In the genomic region with DNA sequence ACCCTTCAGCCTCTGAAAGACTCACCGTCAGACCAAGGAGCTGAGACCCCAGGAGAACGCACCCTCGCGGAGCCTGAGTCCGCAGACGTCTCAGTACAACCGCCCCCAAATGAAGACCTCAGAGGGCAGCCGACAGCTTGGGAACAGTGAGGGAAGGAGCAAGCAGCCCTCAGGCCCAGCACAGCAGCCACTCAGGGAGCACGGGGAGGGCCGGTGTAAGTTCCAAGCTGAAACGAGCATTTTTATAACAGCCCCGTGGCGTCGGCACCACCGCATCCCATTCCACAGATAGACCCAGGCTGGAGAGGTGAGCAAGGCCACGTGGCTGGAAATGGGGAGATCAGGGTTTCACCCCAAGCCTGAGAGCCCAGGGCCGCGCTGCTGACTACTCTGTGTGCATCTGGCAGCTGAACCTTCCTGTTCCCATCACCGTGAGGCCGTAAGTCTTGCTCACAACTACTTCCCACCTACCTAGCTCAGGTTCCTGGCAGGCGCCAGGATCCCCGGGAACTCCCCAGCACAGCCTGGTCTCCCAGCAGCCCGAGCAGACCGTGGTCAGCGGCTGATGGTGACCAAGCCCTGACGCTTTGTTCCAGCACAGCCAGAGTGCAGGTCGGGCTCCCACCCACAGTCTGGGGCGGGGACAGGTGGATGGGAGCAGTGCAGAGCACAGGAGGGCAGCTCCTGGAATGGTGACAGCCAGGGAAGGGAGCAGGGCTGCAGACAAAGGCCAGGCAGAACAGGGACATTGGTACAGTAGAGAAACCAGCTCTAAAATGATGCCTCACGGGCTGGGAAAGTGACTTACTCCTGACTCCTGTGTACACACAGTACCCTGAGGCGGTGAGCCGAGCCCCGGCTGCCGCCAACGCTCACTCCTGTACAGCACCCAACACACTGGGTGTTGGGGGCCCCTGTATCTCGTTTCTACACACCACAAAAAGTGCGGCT, we compare ENCODE assay signal across 2 cellular contexts.
TF ChIP-seq lines count a peak whose summit lies in the region.

No MANE protein-coding gene starts in this region.

TF ChIP-seq in GM23338, 12 proteins besides CTCF, POLR2A, EP300 and RAD21 (continues in another document):
- TF ChIP-seq POLR2AphosphoS5 (IDR thresholded peaks at IDR 0.05; ENCODE audit: low read depth) (no peak), ZNF114 (CRISPR knock-in tag; IDR thresholded peaks at IDR 0.05) (no peak), EZH2 (IDR thresholded peaks at IDR 0.05; ENCODE audit: low read depth, unreplicated experiment) (no peak), JUNB (IDR thresholded peaks at IDR 0.05; ENCODE audit: unreplicated experiment) (no peak), EZH2phosphoT487 (IDR thresholded peaks at IDR 0.05; ENCODE audit: unreplicated experiment) (no peak), ZNF331 (CRISPR knock-in tag; IDR thresholded peaks at IDR 0.05; ENCODE audit: low read depth) (no peak), CREB1 (CRISPR knock-in tag; IDR thresholded peaks at IDR 0.05; ENCODE audit: low read depth) (no peak), NANOG (IDR thresholded peaks at IDR 0.05; ENCODE audit: borderline replicate concordance) (no peak)
- TF ChIP-seq, protein P1, sequence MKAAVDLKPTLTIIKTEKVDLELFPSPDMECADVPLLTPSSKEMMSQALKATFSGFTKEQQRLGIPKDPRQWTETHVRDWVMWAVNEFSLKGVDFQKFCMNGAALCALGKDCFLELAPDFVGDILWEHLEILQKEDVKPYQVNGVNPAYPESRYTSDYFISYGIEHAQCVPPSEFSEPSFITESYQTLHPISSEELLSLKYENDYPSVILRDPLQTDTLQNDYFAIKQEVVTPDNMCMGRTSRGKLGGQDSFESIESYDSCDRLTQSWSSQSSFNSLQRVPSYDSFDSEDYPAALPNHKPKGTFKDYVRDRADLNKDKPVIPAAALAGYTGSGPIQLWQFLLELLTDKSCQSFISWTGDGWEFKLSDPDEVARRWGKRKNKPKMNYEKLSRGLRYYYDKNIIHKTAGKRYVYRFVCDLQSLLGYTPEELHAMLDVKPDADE (IDR thresholded peaks at IDR 0.05), result no peak
- TF ChIP-seq, protein P2, sequence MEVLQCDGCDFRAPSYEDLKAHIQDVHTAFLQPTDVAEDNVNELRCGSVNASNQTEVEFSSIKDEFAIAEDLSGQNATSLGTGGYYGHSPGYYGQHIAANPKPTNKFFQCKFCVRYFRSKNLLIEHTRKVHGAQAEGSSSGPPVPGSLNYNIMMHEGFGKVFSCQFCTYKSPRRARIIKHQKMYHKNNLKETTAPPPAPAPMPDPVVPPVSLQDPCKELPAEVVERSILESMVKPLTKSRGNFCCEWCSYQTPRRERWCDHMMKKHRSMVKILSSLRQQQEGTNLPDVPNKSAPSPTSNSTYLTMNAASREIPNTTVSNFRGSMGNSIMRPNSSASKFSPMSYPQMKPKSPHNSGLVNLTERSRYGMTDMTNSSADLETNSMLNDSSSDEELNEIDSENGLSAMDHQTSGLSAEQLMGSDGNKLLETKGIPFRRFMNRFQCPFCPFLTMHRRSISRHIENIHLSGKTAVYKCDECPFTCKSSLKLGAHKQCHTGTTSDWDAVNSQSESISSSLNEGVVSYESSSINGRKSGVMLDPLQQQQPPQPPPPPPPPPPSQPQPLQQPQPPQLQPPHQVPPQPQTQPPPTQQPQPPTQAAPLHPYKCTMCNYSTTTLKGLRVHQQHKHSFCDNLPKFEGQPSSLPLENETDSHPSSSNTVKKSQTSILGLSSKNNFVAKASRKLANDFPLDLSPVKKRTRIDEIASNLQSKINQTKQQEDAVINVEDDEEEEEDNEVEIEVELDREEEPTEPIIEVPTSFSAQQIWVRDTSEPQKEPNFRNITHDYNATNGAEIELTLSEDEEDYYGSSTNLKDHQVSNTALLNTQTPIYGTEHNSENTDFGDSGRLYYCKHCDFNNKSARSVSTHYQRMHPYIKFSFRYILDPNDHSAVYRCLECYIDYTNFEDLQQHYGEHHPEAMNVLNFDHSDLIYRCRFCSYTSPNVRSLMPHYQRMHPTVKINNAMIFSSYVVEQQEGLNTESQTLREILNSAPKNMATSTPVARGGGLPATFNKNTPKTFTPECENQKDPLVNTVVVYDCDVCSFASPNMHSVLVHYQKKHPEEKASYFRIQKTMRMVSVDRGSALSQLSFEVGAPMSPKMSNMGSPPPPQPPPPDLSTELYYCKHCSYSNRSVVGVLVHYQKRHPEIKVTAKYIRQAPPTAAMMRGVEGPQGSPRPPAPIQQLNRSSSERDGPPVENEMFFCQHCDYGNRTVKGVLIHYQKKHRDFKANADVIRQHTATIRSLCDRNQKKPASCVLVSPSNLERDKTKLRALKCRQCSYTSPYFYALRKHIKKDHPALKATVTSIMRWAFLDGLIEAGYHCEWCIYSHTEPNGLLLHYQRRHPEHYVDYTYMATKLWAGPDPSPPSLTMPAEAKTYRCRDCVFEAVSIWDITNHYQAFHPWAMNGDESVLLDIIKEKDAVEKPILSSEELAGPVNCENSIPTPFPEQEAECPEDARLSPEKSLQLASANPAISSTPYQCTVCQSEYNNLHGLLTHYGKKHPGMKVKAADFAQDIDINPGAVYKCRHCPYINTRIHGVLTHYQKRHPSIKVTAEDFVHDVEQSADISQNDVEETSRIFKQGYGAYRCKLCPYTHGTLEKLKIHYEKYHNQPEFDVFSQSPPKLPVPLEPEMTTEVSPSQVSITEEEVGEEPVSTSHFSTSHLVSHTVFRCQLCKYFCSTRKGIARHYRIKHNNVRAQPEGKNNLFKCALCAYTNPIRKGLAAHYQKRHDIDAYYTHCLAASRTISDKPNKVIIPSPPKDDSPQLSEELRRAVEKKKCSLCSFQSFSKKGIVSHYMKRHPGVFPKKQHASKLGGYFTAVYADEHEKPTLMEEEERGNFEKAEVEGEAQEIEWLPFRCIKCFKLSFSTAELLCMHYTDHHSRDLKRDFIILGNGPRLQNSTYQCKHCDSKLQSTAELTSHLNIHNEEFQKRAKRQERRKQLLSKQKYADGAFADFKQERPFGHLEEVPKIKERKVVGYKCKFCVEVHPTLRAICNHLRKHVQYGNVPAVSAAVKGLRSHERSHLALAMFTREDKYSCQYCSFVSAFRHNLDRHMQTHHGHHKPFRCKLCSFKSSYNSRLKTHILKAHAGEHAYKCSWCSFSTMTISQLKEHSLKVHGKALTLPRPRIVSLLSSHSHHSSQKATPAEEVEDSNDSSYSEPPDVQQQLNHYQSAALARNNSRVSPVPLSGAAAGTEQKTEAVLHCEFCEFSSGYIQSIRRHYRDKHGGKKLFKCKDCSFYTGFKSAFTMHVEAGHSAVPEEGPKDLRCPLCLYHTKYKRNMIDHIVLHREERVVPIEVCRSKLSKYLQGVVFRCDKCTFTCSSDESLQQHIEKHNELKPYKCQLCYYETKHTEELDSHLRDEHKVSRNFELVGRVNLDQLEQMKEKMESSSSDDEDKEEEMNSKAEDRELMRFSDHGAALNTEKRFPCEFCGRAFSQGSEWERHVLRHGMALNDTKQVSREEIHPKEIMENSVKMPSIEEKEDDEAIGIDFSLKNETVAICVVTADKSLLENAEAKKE (CRISPR knock-in tag; IDR thresholded peaks at IDR 0.05), result no peak

TF ChIP-seq in H1, 55 proteins besides CTCF, POLR2A, EP300 and RAD21:
- TF ChIP-seq CREB1 (IDR thresholded peaks at IDR 0.05), result no peak
- no peak for TF ChIP-seq NANOG (IDR thresholded peaks at IDR 0.05; ENCODE audit: insufficient read depth, low read depth, low read length, poor library complexity, severe bottlenecking)
- TF ChIP-seq, protein P3, sequence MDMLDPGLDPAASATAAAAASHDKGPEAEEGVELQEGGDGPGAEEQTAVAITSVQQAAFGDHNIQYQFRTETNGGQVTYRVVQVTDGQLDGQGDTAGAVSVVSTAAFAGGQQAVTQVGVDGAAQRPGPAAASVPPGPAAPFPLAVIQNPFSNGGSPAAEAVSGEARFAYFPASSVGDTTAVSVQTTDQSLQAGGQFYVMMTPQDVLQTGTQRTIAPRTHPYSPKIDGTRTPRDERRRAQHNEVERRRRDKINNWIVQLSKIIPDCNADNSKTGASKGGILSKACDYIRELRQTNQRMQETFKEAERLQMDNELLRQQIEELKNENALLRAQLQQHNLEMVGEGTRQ (IDR thresholded peaks at IDR 0.05; ENCODE audit: low read length), result no peak
- TF ChIP-seq KDM1A (IDR thresholded peaks at IDR 0.05; ENCODE audit: borderline replicate concordance, low read length), result no peak
- TF ChIP-seq CHD1 (IDR thresholded peaks at IDR 0.05; ENCODE audit: low read depth, low read length), result no peak
- TF ChIP-seq SIN3A (conservative IDR thresholded peaks at IDR 0.05 in 1 of 2, IDR thresholded peaks at IDR 0.05 in 1 of 2; ENCODE audit: low read depth in 1 of 2, low read length in 2 of 2), result no peak
- TF ChIP-seq, protein P4, sequence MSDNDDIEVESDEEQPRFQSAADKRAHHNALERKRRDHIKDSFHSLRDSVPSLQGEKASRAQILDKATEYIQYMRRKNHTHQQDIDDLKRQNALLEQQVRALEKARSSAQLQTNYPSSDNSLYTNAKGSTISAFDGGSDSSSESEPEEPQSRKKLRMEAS (IDR thresholded peaks at IDR 0.05), result no peak
- TF ChIP-seq RXRA (IDR thresholded peaks at IDR 0.05; ENCODE audit: insufficient read depth, low read depth, low read length), result no peak
- TF ChIP-seq CBX5 (IDR thresholded peaks at IDR 0.05; ENCODE audit: low read depth, low read length), result no peak
- TF ChIP-seq SP1 (IDR thresholded peaks at IDR 0.05; ENCODE audit: low read depth, low read length), result no peak
- TF ChIP-seq BRCA1 (IDR thresholded peaks at IDR 0.05; ENCODE audit: low read depth, low read length), result no peak
- no peak for TF ChIP-seq MAFK (IDR thresholded peaks at IDR 0.05; ENCODE audit: low read depth, low read length)
- no peak for TF ChIP-seq KDM4A (IDR thresholded peaks at IDR 0.05; ENCODE audit: low read depth, low read length, severe bottlenecking)
- no peak for TF ChIP-seq RFX5 (IDR thresholded peaks at IDR 0.05; ENCODE audit: borderline replicate concordance, low read depth, low read length)
- TF ChIP-seq, protein P5, sequence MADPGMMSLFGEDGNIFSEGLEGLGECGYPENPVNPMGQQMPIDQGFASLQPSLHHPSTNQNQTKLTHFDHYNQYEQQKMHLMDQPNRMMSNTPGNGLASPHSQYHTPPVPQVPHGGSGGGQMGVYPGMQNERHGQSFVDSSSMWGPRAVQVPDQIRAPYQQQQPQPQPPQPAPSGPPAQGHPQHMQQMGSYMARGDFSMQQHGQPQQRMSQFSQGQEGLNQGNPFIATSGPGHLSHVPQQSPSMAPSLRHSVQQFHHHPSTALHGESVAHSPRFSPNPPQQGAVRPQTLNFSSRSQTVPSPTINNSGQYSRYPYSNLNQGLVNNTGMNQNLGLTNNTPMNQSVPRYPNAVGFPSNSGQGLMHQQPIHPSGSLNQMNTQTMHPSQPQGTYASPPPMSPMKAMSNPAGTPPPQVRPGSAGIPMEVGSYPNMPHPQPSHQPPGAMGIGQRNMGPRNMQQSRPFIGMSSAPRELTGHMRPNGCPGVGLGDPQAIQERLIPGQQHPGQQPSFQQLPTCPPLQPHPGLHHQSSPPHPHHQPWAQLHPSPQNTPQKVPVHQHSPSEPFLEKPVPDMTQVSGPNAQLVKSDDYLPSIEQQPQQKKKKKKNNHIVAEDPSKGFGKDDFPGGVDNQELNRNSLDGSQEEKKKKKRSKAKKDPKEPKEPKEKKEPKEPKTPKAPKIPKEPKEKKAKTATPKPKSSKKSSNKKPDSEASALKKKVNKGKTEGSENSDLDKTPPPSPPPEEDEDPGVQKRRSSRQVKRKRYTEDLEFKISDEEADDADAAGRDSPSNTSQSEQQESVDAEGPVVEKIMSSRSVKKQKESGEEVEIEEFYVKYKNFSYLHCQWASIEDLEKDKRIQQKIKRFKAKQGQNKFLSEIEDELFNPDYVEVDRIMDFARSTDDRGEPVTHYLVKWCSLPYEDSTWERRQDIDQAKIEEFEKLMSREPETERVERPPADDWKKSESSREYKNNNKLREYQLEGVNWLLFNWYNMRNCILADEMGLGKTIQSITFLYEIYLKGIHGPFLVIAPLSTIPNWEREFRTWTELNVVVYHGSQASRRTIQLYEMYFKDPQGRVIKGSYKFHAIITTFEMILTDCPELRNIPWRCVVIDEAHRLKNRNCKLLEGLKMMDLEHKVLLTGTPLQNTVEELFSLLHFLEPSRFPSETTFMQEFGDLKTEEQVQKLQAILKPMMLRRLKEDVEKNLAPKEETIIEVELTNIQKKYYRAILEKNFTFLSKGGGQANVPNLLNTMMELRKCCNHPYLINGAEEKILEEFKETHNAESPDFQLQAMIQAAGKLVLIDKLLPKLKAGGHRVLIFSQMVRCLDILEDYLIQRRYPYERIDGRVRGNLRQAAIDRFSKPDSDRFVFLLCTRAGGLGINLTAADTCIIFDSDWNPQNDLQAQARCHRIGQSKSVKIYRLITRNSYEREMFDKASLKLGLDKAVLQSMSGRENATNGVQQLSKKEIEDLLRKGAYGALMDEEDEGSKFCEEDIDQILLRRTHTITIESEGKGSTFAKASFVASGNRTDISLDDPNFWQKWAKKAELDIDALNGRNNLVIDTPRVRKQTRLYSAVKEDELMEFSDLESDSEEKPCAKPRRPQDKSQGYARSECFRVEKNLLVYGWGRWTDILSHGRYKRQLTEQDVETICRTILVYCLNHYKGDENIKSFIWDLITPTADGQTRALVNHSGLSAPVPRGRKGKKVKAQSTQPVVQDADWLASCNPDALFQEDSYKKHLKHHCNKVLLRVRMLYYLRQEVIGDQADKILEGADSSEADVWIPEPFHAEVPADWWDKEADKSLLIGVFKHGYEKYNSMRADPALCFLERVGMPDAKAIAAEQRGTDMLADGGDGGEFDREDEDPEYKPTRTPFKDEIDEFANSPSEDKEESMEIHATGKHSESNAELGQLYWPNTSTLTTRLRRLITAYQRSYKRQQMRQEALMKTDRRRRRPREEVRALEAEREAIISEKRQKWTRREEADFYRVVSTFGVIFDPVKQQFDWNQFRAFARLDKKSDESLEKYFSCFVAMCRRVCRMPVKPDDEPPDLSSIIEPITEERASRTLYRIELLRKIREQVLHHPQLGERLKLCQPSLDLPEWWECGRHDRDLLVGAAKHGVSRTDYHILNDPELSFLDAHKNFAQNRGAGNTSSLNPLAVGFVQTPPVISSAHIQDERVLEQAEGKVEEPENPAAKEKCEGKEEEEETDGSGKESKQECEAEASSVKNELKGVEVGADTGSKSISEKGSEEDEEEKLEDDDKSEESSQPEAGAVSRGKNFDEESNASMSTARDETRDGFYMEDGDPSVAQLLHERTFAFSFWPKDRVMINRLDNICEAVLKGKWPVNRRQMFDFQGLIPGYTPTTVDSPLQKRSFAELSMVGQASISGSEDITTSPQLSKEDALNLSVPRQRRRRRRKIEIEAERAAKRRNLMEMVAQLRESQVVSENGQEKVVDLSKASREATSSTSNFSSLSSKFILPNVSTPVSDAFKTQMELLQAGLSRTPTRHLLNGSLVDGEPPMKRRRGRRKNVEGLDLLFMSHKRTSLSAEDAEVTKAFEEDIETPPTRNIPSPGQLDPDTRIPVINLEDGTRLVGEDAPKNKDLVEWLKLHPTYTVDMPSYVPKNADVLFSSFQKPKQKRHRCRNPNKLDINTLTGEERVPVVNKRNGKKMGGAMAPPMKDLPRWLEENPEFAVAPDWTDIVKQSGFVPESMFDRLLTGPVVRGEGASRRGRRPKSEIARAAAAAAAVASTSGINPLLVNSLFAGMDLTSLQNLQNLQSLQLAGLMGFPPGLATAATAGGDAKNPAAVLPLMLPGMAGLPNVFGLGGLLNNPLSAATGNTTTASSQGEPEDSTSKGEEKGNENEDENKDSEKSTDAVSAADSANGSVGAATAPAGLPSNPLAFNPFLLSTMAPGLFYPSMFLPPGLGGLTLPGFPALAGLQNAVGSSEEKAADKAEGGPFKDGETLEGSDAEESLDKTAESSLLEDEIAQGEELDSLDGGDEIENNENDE (IDR thresholded peaks at IDR 0.05; ENCODE audit: insufficient replicate concordance, low read length), result no peak
- no peak for TF ChIP-seq TCF12 (IDR thresholded peaks at IDR 0.05; ENCODE audit: low read depth, low read length)
- no peak for TF ChIP-seq YY1 (IDR thresholded peaks at IDR 0.05; ENCODE audit: low read depth, low read length)
- TF ChIP-seq, protein P6, sequence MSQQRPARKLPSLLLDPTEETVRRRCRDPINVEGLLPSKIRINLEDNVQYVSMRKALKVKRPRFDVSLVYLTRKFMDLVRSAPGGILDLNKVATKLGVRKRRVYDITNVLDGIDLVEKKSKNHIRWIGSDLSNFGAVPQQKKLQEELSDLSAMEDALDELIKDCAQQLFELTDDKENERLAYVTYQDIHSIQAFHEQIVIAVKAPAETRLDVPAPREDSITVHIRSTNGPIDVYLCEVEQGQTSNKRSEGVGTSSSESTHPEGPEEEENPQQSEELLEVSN (IDR thresholded peaks at IDR 0.05), result no peak
- TF ChIP-seq KDM5A (IDR thresholded peaks at IDR 0.05; ENCODE audit: low read length), result no peak
- no peak for TF ChIP-seq BCL11A (IDR thresholded peaks at IDR 0.05; ENCODE audit: low read depth in 2 of 2, low read length in 2 of 2)
